9 cellular contexts compared by ENCODE assay signal in genomic region chr11:68215087-68215445, GRCh38. TPM values are rescaled to one million over a fixed set of nuclear protein-coding genes. Genes with fewer than 3 reads are reported as not detected.
DNase-seq lines count a peak whose midpoint lies in the region; ATAC-seq and TF ChIP-seq lines count a peak whose summit lies in the region.
"Had no signal": no experiment of that assay in that cellular context is flagged by ENCODE, and none has a peak within 500 bp of the region (broad histone marks: within the 10 kb centered on the region; RNA-seq: fewer than 3 reads in every experiment).

No MANE protein-coding gene starts in this region.

- H2AFZ ChIP-seq in H9 (ENCODE audit: low read length): no peak overlapping the region

- WGBS in H9 (ENCODE audit: extremely low coverage, insufficient read length, low lambda C conversion rate): no CpG with 5 or more reads among the region's 15 CpGs

- H2BK20ac ChIP-seq in H9 (ENCODE audit: low read depth, low read length, poor library complexity, severe bottlenecking): no peak overlapping the region

- H3K56ac ChIP-seq in H9 (ENCODE audit: insufficient read length, low read depth, low read length): no peak overlapping the region

- no peak overlapping the region for H3K4me2 ChIP-seq in H9 (ENCODE audit: insufficient read depth, insufficient read length, low read length)

- H2BK5ac ChIP-seq in H9 (ENCODE audit: insufficient read length, low read length): no peak overlapping the region

- peak; percentile 56 for DNase-seq in Ammon's horn (ENCODE audit: low spot score)
- peak; percentile 43 for DNase-seq in H9
- DNase-seq in activated T-cell treated with anti-CD3 and anti-CD28 coated beads, Interleukin-2, amount 50 U/mL, for 48 hours: peak; percentile 44 to 65
- DNase-seq in naive thymus-derived CD8-positive, alpha-beta T cell: peak in 2 of 10 donors; percentile 7 to 9
- DNase-seq in COLO668 (lab: John Stamatoyannopoulos, UW; ENCODE audit: unreplicated experiment): no peak
- no peak for DNase-seq in hepatic stellate cell (ENCODE audit: low spot score)
- no peak for DNase-seq in NCI-H524 treated with DMSO at 0.1 percent for 48 hours (lab: John Stamatoyannopoulos, UW)
- DNase-seq in DMS153 (lab: John Stamatoyannopoulos, UW): no peak

- peaks cover 29 to 34% of the 10 kb centered on the region in 2 experiments for H3K4me1 Mint-ChIP-seq in H9
- H3K4me1 Mint-ChIP-seq in naive thymus-derived CD8-positive, alpha-beta T cell: peaks cover 18 to 39% (median 34%) of the 10 kb centered on the region in 4 donors

- H3K36me3 Mint-ChIP-seq in H9 (ENCODE audit: insufficient read depth in 1 of 3, low read depth in 3 of 3): peaks cover 0 to 1% (median 0%) of the 10 kb centered on the region in 3 experiments; a peak in 2 of 7 replicates
- no peaks in the 10 kb centered on the region for H3K36me3 Mint-ChIP-seq in naive thymus-derived CD8-positive, alpha-beta T cell

- H3K4ac ChIP-seq in H9 (ENCODE audit: low read depth, low read length): no peak overlapping the region

- H3K9me3 Mint-ChIP-seq in H9: peaks cover 0 to 1% of the 10 kb centered on the region in 2 experiments; a peak in 2 of 5 replicates
- peaks cover 0 to 3% (median 0%) of the 10 kb centered on the region in 9 donors for H3K9me3 Mint-ChIP-seq in naive thymus-derived CD8-positive, alpha-beta T cell

- peaks cover 15% of the 10 kb centered on the region; the same call in 1 of the 2 replicates for H3K79me2 ChIP-seq in H9 (ENCODE audit: insufficient read depth, low read length)

- H2BK12ac ChIP-seq in H9 (ENCODE audit: insufficient read length, low read depth, low read length): no peak overlapping the region

- H3K79me1 ChIP-seq in H9 (ENCODE audit: insufficient read depth, low read depth, low read length, poor library complexity, severe bottlenecking): no peaks in the 10 kb centered on the region

- H3K27ac ChIP-seq in H9 (ENCODE audit: insufficient read length, low read depth, low read length): no peak overlapping the region

- no peak overlapping the region for H3K9ac ChIP-seq in H9 (ENCODE audit: extremely low read depth, insufficient read length, low read length)

- no peak overlapping the region for H4K8ac ChIP-seq in H9 (replicated peaks; ENCODE audit: insufficient read length, low read depth, low read length)

- H4K91ac ChIP-seq in H9 (ENCODE audit: insufficient read length, low read depth, low read length): no peak overlapping the region

- H3K9me3 ChIP-seq in H9 (ENCODE audit: control insufficient read depth, low read depth, low read length): no peaks in the 10 kb centered on the region

- H4K20me1 ChIP-seq in H9 (ENCODE audit: control insufficient read depth, insufficient read depth, insufficient read length): no peaks in the 10 kb centered on the region

- POLR2A ChIA-PET in naive thymus-derived CD8-positive, alpha-beta T cell (lab: Charles Lee): no interaction called here

- no peak overlapping the region for H3K18ac ChIP-seq in H9 (ENCODE audit: insufficient read length, low read depth, low read length)

- ATAC-seq in naive thymus-derived CD8-positive, alpha-beta T cell: no peak
- ATAC-seq: left lobe of liver had no signal

- H3K27me3 ChIP-seq in H9 (ENCODE audit: insufficient read depth, low read length): no peaks in the 10 kb centered on the region

- no peaks in the 10 kb centered on the region for H3K4me1 ChIP-seq in H9 (ENCODE audit: insufficient read depth, low read length)

- no peak overlapping the region for H2BK120ac ChIP-seq in H9 (ENCODE audit: low read depth, low read length, poor library complexity, severe bottlenecking)

- no peak overlapping the region for H2AK5ac ChIP-seq in H9 (ENCODE audit: insufficient read length, low read length)

- TF ChIP-seq CTCF in H9 (conservative IDR thresholded peaks at IDR 0.05): no peak

- no peak overlapping the region for H3T11ph ChIP-seq in H9 (ENCODE audit: low read length)

- no peak overlapping the region for H3K14ac ChIP-seq in H9 (ENCODE audit: insufficient read depth, low read length)

- peak overlapping the region; percentile 71 to 76 for H3K4me3 Mint-ChIP-seq in H9
- H3K4me3 Mint-ChIP-seq in naive thymus-derived CD8-positive, alpha-beta T cell: peak overlapping the region; percentile 71 to 90 (median 82)

- H3K23ac ChIP-seq in H9 (ENCODE audit: insufficient read length, low read depth, low read length): no peak overlapping the region

- no peak overlapping the region for H4K5ac ChIP-seq in H9 (ENCODE audit: insufficient read length, low read depth, low read length)

- no peak overlapping the region for H2BK15ac ChIP-seq in H9 (ENCODE audit: low read depth, low read length)

- H3K23me2 ChIP-seq in H9 (ENCODE audit: insufficient read length, low read depth, low read length, poor library complexity, severe bottlenecking): peaks cover 6% of the 10 kb centered on the region

- peaks cover 13% of the 10 kb centered on the region for H3K27me3 Mint-ChIP-seq in H9 (ENCODE audit: low read depth)
- peaks cover 0 to 4% (median 0%) of the 10 kb centered on the region in 5 donors for H3K27me3 Mint-ChIP-seq in naive thymus-derived CD8-positive, alpha-beta T cell

- no peak overlapping the region; a peak in 1 of 7 replicates for H3K27ac Mint-ChIP-seq in H9
- H3K27ac Mint-ChIP-seq in naive thymus-derived CD8-positive, alpha-beta T cell: peak overlapping the region; percentile 1 to 89 (median 70)

RNA-seq across cellular contexts. Expression of gene KMT5B, which starts 2.0 kb away (rescaled TPM):
- 61.2 and 61.6 TPM in 2 replicates for total RNA-seq in H9 (2021)
- total RNA-seq in naive thymus-derived CD8-positive, alpha-beta T cell: 10 to 100 TPM; 55.0 to 56.0 TPM
- 10 to 100 TPM; 31.5 to 41.8 (median 38.9) TPM for polyA plus RNA-seq in naive thymus-derived CD8-positive, alpha-beta T cell

RNA-seq across cellular contexts. Expression of gene C11orf24, which starts 56.7 kb away (rescaled TPM):
- total RNA-seq in H9 (2021): 46.8 and 50.5 TPM in 2 replicates
- 10 to 100 TPM; 17.9 to 19.4 TPM for total RNA-seq in naive thymus-derived CD8-positive, alpha-beta T cell
- polyA plus RNA-seq in naive thymus-derived CD8-positive, alpha-beta T cell: 10 to 100 TPM in 1 of 3 donors, 1 to 10 TPM in 2; 6.1 to 10.4 (median 6.6) TPM

Comparison
In these comparisons a context has a peak if more than half of its experiments do, and no peak if none do; other contexts are left out.
1. DNase-seq: peak in Ammon's horn (single experiment), H9 (single experiment) and activated T-cell treated with anti-CD3 and anti-CD28 coated beads, Interleukin-2, amount 50 U/mL, for 48 hours (2 of 2); none in COLO668 (single experiment), hepatic stellate cell (single experiment), NCI-H524 treated with DMSO at 0.1 percent for 48 hours (single experiment) and DMS153 (single experiment).
2. H3K27ac Mint-ChIP-seq: peak in naive thymus-derived CD8-positive, alpha-beta T cell (10 of 10); none in H9 (0 of 3).